2 cellular contexts compared by ENCODE assay signal in the genomic region with DNA sequence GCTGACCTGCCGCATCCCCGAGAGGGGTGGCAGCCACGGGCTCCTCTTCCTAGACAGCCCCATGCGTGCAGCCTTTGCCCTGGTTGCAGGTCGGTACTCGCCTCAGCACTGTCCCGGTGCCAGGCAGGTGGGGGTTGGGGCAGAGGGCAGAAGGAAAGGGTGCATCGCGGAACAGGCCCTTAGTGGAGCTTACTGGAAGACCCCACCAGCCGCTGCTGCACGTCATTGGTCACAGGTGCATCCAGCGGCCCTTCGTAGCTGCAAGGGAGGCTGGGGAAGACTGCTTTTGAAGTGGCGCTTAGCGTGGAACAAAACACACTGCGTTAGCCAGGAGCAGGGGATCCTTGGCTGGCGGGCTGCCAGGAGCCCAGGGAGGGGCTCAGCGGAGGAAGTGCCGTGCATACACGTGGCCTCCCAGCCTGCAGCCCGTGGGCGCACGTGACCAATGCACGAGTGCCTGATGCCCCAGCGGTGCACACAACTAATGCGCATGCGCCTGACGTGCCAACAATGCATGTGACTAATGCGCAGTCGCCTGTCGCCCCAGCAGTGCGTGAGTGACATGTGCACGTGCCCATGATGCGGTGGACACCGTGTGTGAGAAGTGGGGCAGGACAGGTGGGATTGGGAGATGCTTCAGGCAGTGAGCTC.
TF ChIP-seq lines count a peak whose summit lies in the region.

No MANE protein-coding gene starts in this region.

TF ChIP-seq in SK-N-SH, 30 proteins besides CTCF, POLR2A, EP300 and RAD21:
- TF ChIP-seq NFIC (IDR thresholded peaks at IDR 0.05; ENCODE audit: borderline replicate concordance) (no peak), SIN3A (IDR thresholded peaks at IDR 0.05; ENCODE audit: borderline replicate concordance, low read depth, low read length) (no peak), YY1 (IDR thresholded peaks at IDR 0.05; ENCODE audit: low read depth) (no peak), CHD2 (IDR thresholded peaks at IDR 0.05; ENCODE audit: low read length, partially characterized antibody) (no peak), TCF12 (IDR thresholded peaks at IDR 0.05) (no peak), TEAD4 (IDR thresholded peaks at IDR 0.05; ENCODE audit: borderline replicate concordance, insufficient read depth) (no peak), FOXJ3 (CRISPR knock-in tag; IDR thresholded peaks at IDR 0.05) (no peak), EZH2phosphoT487 (IDR thresholded peaks at IDR 0.05; ENCODE audit: borderline replicate concordance, low read depth) (no peak), ELF1 (IDR thresholded peaks at IDR 0.05) (no peak), GATA2 (CRISPR knock-in tag; IDR thresholded peaks at IDR 0.05) (no peak), ZBTB33 (IDR thresholded peaks at IDR 0.05; ENCODE audit: borderline replicate concordance, low read depth) (no peak), MXI1 (IDR thresholded peaks at IDR 0.05; ENCODE audit: low read depth, low read length) (no peak), MEF2A (IDR thresholded peaks at IDR 0.05; ENCODE audit: borderline replicate concordance, low read depth) (no peak)

TF ChIP-seq in SK-N-SH treated with all-trans-retinoic acid at 6 μM for 48 hours, 23 proteins besides CTCF, POLR2A, EP300 and RAD21:
- TF ChIP-seq, protein P1, sequence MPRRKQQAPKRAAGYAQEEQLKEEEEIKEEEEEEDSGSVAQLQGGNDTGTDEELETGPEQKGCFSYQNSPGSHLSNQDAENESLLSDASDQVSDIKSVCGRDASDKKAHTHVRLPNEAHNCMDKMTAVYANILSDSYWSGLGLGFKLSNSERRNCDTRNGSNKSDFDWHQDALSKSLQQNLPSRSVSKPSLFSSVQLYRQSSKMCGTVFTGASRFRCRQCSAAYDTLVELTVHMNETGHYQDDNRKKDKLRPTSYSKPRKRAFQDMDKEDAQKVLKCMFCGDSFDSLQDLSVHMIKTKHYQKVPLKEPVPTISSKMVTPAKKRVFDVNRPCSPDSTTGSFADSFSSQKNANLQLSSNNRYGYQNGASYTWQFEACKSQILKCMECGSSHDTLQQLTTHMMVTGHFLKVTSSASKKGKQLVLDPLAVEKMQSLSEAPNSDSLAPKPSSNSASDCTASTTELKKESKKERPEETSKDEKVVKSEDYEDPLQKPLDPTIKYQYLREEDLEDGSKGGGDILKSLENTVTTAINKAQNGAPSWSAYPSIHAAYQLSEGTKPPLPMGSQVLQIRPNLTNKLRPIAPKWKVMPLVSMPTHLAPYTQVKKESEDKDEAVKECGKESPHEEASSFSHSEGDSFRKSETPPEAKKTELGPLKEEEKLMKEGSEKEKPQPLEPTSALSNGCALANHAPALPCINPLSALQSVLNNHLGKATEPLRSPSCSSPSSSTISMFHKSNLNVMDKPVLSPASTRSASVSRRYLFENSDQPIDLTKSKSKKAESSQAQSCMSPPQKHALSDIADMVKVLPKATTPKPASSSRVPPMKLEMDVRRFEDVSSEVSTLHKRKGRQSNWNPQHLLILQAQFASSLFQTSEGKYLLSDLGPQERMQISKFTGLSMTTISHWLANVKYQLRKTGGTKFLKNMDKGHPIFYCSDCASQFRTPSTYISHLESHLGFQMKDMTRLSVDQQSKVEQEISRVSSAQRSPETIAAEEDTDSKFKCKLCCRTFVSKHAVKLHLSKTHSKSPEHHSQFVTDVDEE (CRISPR knock-in tag; IDR thresholded peaks at IDR 0.05) = no peak
- TF ChIP-seq ARNTL (CRISPR knock-in tag; IDR thresholded peaks at IDR 0.05; ENCODE audit: borderline replicate concordance, low read depth) (no peak), ISL1 (CRISPR knock-in tag; IDR thresholded peaks at IDR 0.05) (no peak), ESRRG (CRISPR knock-in tag; IDR thresholded peaks at IDR 0.05) (no peak), CSRNP3 (CRISPR knock-in tag; IDR thresholded peaks at IDR 0.05) (no peak), ZNF70 (CRISPR knock-in tag; IDR thresholded peaks at IDR 0.05) (no peak), ZNF8 (CRISPR knock-in tag; IDR thresholded peaks at IDR 0.05) (no peak), TCF4 (CRISPR knock-in tag; IDR thresholded peaks at IDR 0.05; ENCODE audit: borderline replicate concordance) (no peak), ZC3H10 (CRISPR knock-in tag; IDR thresholded peaks at IDR 0.05) (no peak), CREB5 (CRISPR knock-in tag; IDR thresholded peaks at IDR 0.05; ENCODE audit: low read depth) (no peak)
TF ChIP-seq in SK-N-SH treated with all-trans-retinoic acid at 6 μM for 48 hours: peak in this region for 0.
